Comparison of ENCODE assay signal across 24 cellular contexts in genomic region chr7:1930381-1931065, GRCh38.
"Had no signal": no experiment of that assay in that cellular context is flagged by ENCODE, and none has a peak within 500 bp of the region (broad histone marks: within the 10 kb centered on the region; RNA-seq: fewer than 3 reads in every experiment).

No MANE protein-coding gene starts in this region.

- H3K27ac ChIP-seq: coronary artery, esophagus muscularis mucosa, foreskin keratinocyte, lower lobe of right lung, neutrophil, pancreas, right lobe of liver, stomach, tibial artery had no signal

- H3K36me3 Mint-ChIP-seq: natural killer cell had no signal

- H3K9me3 ChIP-seq: esophagus muscularis mucosa, lower lobe of right lung, neutrophil, pancreas, right lobe of liver, stomach, tibial artery had no signal

- DNase-seq: effector memory CD4-positive, alpha-beta T cell; glutamatergic neuron; hypothalamus; immature natural killer cell; islet precursor cell; kidney glomerular epithelial cell; left ventricle myocardium superior; lower lobe of right lung; natural killer cell; retina; right lobe of liver; small intestine; stimulated activated CD4-positive, alpha-beta T cell treated with anti-CD3 and anti-CD28 coated beads, Interleukin-12 subunit alpha, Interleukin-12 subunit beta, amount 100 ng/mL, for 4 hours; stimulated activated CD4-positive, alpha-beta T cell treated with anti-CD3 and anti-CD28 coated beads, Interleukin-2, amount 100 ng/mL, for 24 hours; stimulated activated CD4-positive, alpha-beta T cell treated with anti-CD3 and anti-CD28 coated beads, Interleukin-4, amount 100 ng/mL, for 24 hours; stomach; tibial artery had no signal

- H3K36me3 ChIP-seq: pancreas, right lobe of liver, tibial artery had no signal

- FAIRE-seq: pancreas, small intestine had no signal

- H3K4me1 ChIP-seq: esophagus muscularis mucosa, foreskin keratinocyte, lower lobe of right lung, tibial artery had no signal

- H3K4me3 ChIP-seq: coronary artery, esophagus muscularis mucosa, lower lobe of right lung, pancreas, right lobe of liver, stomach, tibial artery had no signal

- H3K4me3 Mint-ChIP-seq: immature natural killer cell; natural killer cell; stimulated activated effector memory CD8-positive, alpha-beta T cell treated with anti-CD3 and anti-CD28 coated beads, Interleukin-12 subunit alpha, Interleukin-12 subunit beta, amount 100 ng/mL, for 72 hours; type B pancreatic cell had no signal

- H3K27me3 Mint-ChIP-seq: type B pancreatic cell had no signal

- H3K27me3 ChIP-seq: esophagus muscularis mucosa, foreskin keratinocyte, neutrophil, pancreas, right lobe of liver, stomach, tibial artery had no signal

- H3K9me3 Mint-ChIP-seq: immature natural killer cell; natural killer cell; stimulated activated effector memory CD8-positive, alpha-beta T cell treated with anti-CD3 and anti-CD28 coated beads, Interleukin-12 subunit alpha, Interleukin-12 subunit beta, amount 100 ng/mL, for 72 hours; type B pancreatic cell had no signal

- ATAC-seq: left ventricle myocardium superior; natural killer cell; pancreas; right lobe of liver; stimulated activated effector memory CD8-positive, alpha-beta T cell treated with anti-CD3 and anti-CD28 coated beads, Interleukin-12 subunit alpha, Interleukin-12 subunit beta, amount 100 ng/mL, for 72 hours had no signal
